ENCODE assay signal across 9 cellular contexts in the genomic region with DNA sequence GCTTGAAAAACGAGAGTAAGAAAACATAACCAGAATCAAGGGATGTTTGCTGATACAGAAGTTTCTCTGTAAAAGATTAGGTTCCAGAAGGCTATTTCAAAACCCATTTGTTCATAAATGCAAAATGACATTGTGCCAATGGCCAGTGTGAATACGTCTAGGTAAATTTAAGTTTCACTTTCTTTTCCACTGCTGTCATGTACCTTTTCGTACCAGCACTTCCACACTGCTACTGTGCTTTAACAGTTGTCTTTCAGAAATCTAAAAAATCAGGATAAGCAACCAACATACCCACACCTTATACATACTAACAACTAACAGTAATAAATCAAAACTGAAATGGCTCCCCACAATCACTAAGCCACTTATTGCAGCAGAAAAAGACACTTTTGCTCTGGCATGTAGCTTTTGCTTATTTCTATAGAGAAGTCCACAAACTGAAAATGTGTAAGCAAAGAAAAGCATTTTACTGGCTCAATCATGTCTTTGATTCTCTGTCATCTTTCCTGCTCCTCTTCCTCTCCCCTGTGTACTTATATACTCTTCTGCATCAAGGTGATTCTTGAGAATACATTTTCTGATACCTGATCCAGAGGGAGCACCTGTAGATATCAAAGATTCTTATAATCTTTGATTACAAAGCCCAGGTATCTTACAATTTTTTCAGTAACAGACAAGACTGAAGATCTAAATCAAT. TPM values are rescaled to one million over a fixed set of nuclear protein-coding genes. Genes with fewer than 3 reads are reported as not detected.
DNase-seq lines count a peak whose midpoint lies in the region; ATAC-seq and TF ChIP-seq lines count a peak whose summit lies in the region.
"Had no signal": no experiment of that assay in that cellular context is flagged by ENCODE, and none has a peak within 500 bp of the region (broad histone marks: within the 10 kb centered on the region; RNA-seq: fewer than 3 reads in every experiment).

No MANE protein-coding gene starts in this region.

- H3K36me3 ChIP-seq in SU-DHL-6 (ENCODE audit: low read length): peaks cover 29% of the 10 kb centered on the region
- no peaks in the 10 kb centered on the region for H3K36me3 ChIP-seq in thoracic aorta

- no peaks in the 10 kb centered on the region for H3K9me2 ChIP-seq in SU-DHL-6 (replicated peaks; ENCODE audit: insufficient read depth, low read length)

- peaks cover 21% of the 10 kb centered on the region for H3K4me1 Mint-ChIP-seq in WTC11

- no peaks in the 10 kb centered on the region for H3K9me3 ChIP-seq in SU-DHL-6 (ENCODE audit: insufficient read depth, low read length)
- no peaks in the 10 kb centered on the region for H3K9me3 ChIP-seq in right cardiac atrium (ENCODE audit: control insufficient read depth, low read length)
- no peaks in the 10 kb centered on the region for H3K9me3 ChIP-seq in thoracic aorta

- peaks cover 4% of the 10 kb centered on the region for H3K4me1 ChIP-seq in right cardiac atrium (ENCODE audit: control insufficient read depth, insufficient read depth, low read length)
- peaks cover 28 to 60% of the 10 kb centered on the region in 2 donors for H3K4me1 ChIP-seq in thoracic aorta (ENCODE audit: control insufficient read depth in 1 of 2, low read depth in 2 of 2)

- no peak overlapping the region for H3K27ac Mint-ChIP-seq in WTC11

- H3K4me2 ChIP-seq in SU-DHL-6 (ENCODE audit: low read depth, low read length, poor library complexity, severe bottlenecking): peak overlapping the region; percentile 99

- H3K27me3 ChIP-seq in SU-DHL-6 (ENCODE audit: low read length) (no peaks in the 10 kb centered on the region), right cardiac atrium (ENCODE audit: control insufficient read depth, insufficient read depth) (no peaks in the 10 kb centered on the region), thoracic aorta (replicated peaks; ENCODE audit: insufficient read depth) (no peaks in the 10 kb centered on the region)

- H3K36me3 Mint-ChIP-seq in WTC11: no peaks in the 10 kb centered on the region

- H4K20me1 ChIP-seq in SU-DHL-6 (ENCODE audit: low read depth, low read length): peaks cover 22% of the 10 kb centered on the region

- CTCF ChIA-PET in WTC11 (lab: Charles Lee): interaction anchor here (1.7 kb wide), 1 partner anchor 10 kb away, joined by 5 read pairs; no protein-coding TSS in a partner anchor

- POLR2A ChIA-PET in WTC11 (lab: Charles Lee): no interaction called here

- intact Hi-C loops in right cardiac atrium (cut with DNase I): no loop called here

- H3K4me3 ChIP-seq in SU-DHL-6 (ENCODE audit: insufficient read depth, low read length, poor library complexity, severe bottlenecking) (peak overlapping the region; percentile 47), right cardiac atrium (ENCODE audit: low read length) (peak overlapping the region; percentile 12), thoracic aorta (peak overlapping the region; percentile 63)

- H3K4me3 Mint-ChIP-seq in WTC11: no peak overlapping the region

- H3K9me3 Mint-ChIP-seq in WTC11: no peaks in the 10 kb centered on the region

- H3K27ac ChIP-seq in SU-DHL-6 (ENCODE audit: low read depth, low read length): peak overlapping the region; percentile 94
- H3K27ac ChIP-seq in right cardiac atrium (ENCODE audit: low read length): no peak overlapping the region
- peak overlapping the region; percentile 4 to 55 for H3K27ac ChIP-seq in thoracic aorta

- H2AFZ ChIP-seq in SU-DHL-6 (ENCODE audit: low read depth, low read length, severe bottlenecking): no peak overlapping the region

- ATAC-seq in GM18511 (IDR thresholded peaks at IDR 0.05; ENCODE audit: unreplicated experiment): peak; percentile 56
- ATAC-seq in HG02678 (IDR thresholded peaks at IDR 0.05; ENCODE audit: unreplicated experiment): peak; percentile 58
- ATAC-seq in right cardiac atrium: no peak
- ATAC-seq in thoracic aorta (ENCODE audit: insufficient number of reproducible peaks, low FRiP score, low read depth): no peak
- ATAC-seq in WTC11: no peak

- no peaks in the 10 kb centered on the region for H3K27me3 Mint-ChIP-seq in WTC11 (ENCODE audit: low read depth)

- peaks cover 87% of the 10 kb centered on the region for H3F3A ChIP-seq in SU-DHL-6 (ENCODE audit: insufficient read depth)

- TF ChIP-seq CTCF in SU-DHL-6 (IDR thresholded peaks at IDR 0.05; ENCODE audit: insufficient read depth, low read length, poor library complexity, severe bottlenecking) (no peak), thoracic aorta (IDR thresholded peaks at IDR 0.05) (no peak), WTC11 (IDR thresholded peaks at IDR 0.05) (no peak)

- whole genome bisulfite sequencing in right cardiac atrium: 16% methylated on average over 3 of the region's 3 CpGs

- no peak for DNase-seq in right cardiac atrium
- no peak for DNase-seq in thoracic aorta (ENCODE audit: low spot score)
- no peak for DNase-seq in NCI-H2081 (lab: John Stamatoyannopoulos, UW)
- DNase-seq in WTC11 (ENCODE audit: low spot score): no peak
- no peak for DNase-seq in OCI-M2 (lab: John Stamatoyannopoulos, UW; ENCODE audit: unreplicated experiment)
- DNase-seq: left cardiac atrium had no signal

- H3K79me2 ChIP-seq in SU-DHL-6 (ENCODE audit: insufficient read depth, low read length): peaks cover 100% of the 10 kb centered on the region

- H3K9ac ChIP-seq in SU-DHL-6 (ENCODE audit: low read length): peak overlapping the region; percentile 62

TF ChIP-seq in WTC11, 78 proteins besides CTCF, POLR2A, EP300 and RAD21:
- TF ChIP-seq, protein P1, sequence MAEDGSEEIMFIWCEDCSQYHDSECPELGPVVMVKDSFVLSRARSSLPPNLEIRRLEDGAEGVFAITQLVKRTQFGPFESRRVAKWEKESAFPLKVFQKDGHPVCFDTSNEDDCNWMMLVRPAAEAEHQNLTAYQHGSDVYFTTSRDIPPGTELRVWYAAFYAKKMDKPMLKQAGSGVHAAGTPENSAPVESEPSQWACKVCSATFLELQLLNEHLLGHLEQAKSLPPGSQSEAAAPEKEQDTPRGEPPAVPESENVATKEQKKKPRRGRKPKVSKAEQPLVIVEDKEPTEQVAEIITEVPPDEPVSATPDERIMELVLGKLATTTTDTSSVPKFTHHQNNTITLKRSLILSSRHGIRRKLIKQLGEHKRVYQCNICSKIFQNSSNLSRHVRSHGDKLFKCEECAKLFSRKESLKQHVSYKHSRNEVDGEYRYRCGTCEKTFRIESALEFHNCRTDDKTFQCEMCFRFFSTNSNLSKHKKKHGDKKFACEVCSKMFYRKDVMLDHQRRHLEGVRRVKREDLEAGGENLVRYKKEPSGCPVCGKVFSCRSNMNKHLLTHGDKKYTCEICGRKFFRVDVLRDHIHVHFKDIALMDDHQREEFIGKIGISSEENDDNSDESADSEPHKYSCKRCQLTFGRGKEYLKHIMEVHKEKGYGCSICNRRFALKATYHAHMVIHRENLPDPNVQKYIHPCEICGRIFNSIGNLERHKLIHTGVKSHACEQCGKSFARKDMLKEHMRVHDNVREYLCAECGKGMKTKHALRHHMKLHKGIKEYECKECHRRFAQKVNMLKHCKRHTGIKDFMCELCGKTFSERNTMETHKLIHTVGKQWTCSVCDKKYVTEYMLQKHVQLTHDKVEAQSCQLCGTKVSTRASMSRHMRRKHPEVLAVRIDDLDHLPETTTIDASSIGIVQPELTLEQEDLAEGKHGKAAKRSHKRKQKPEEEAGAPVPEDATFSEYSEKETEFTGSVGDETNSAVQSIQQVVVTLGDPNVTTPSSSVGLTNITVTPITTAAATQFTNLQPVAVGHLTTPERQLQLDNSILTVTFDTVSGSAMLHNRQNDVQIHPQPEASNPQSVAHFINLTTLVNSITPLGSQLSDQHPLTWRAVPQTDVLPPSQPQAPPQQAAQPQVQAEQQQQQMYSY (CRISPR knock-in tag; IDR thresholded peaks at IDR 0.05): no peak
- TF ChIP-seq NR2C2 (CRISPR knock-in tag; IDR thresholded peaks at IDR 0.05) (no peak), ZNF423 (CRISPR knock-in tag; IDR thresholded peaks at IDR 0.05) (no peak), TCF7 (CRISPR knock-in tag; IDR thresholded peaks at IDR 0.05; ENCODE audit: low read depth) (no peak), ELF4 (CRISPR knock-in tag; IDR thresholded peaks at IDR 0.05; ENCODE audit: low read depth) (no peak), HMGA2 (CRISPR knock-in tag; IDR thresholded peaks at IDR 0.05) (no peak)
- TF ChIP-seq, protein P2, sequence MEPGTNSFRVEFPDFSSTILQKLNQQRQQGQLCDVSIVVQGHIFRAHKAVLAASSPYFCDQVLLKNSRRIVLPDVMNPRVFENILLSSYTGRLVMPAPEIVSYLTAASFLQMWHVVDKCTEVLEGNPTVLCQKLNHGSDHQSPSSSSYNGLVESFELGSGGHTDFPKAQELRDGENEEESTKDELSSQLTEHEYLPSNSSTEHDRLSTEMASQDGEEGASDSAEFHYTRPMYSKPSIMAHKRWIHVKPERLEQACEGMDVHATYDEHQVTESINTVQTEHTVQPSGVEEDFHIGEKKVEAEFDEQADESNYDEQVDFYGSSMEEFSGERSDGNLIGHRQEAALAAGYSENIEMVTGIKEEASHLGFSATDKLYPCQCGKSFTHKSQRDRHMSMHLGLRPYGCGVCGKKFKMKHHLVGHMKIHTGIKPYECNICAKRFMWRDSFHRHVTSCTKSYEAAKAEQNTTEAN (CRISPR knock-in tag; IDR thresholded peaks at IDR 0.05): no peak
- TF ChIP-seq, protein P3, sequence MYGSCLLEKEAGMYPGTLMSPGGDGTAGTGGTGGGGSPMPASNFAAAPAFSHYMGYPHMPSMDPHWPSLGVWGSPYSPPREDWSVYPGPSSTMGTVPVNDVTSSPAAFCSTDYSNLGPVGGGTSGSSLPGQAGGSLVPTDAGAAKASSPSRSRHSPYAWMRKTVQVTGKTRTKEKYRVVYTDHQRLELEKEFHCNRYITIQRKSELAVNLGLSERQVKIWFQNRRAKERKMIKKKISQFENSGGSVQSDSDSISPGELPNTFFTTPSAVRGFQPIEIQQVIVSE (CRISPR knock-in tag; IDR thresholded peaks at IDR 0.05; ENCODE audit: borderline replicate concordance): no peak

RNA-seq across cellular contexts. Expression of a gene that starts 34.3 kb away (rescaled TPM):
- total RNA-seq in right cardiac atrium (10 to 100 TPM; 41.3 to 57.1 (median 45.6) TPM), thoracic aorta (10 to 100 TPM; 54.7 to 99.9 TPM), WTC11 (2021) (17.4 to 19.3 TPM (median 18.7 TPM) in 3 replicates)
- 16.6 TPM for polyA plus RNA-seq in right cardiac atrium

Comparison
In these comparisons a context has a peak if more than half of its experiments do, and no peak if none do; other contexts are left out.
1. ATAC-seq: peak in GM18511 (single experiment) and HG02678 (single experiment); none in right cardiac atrium (0 of 2), thoracic aorta (single experiment) and WTC11 (single experiment).
2. H3K4me3 ChIP-seq: peak in every context shown above with its lines; median percentile 63 in thoracic aorta; 47 in SU-DHL-6; 12 in right cardiac atrium.